1 cellular context compared by ENCODE assay signal in genomic region chr18:32317651-32318050, GRCh38.
TF ChIP-seq lines count a peak whose summit lies in the region.

No MANE protein-coding gene starts in this region.

TF ChIP-seq in GM23338, 12 proteins besides CTCF, POLR2A, EP300 and RAD21 (continued from another document):
- TF ChIP-seq ZNF462 (CRISPR knock-in tag; IDR thresholded peaks at IDR 0.05): no peak
- no peak for TF ChIP-seq POLR2AphosphoS5 (IDR thresholded peaks at IDR 0.05; ENCODE audit: low read depth)
- no peak for TF ChIP-seq EZH2 (IDR thresholded peaks at IDR 0.05; ENCODE audit: low read depth, unreplicated experiment)
- TF ChIP-seq ZNF331 (CRISPR knock-in tag; IDR thresholded peaks at IDR 0.05; ENCODE audit: low read depth): no peak
- TF ChIP-seq JUNB (IDR thresholded peaks at IDR 0.05; ENCODE audit: unreplicated experiment): no peak
- no peak for TF ChIP-seq ZNF114 (CRISPR knock-in tag; IDR thresholded peaks at IDR 0.05)
- TF ChIP-seq EZH2phosphoT487 (IDR thresholded peaks at IDR 0.05; ENCODE audit: unreplicated experiment): no peak
